Comparison of ENCODE assay signal across 34 cellular contexts in the genomic region with DNA sequence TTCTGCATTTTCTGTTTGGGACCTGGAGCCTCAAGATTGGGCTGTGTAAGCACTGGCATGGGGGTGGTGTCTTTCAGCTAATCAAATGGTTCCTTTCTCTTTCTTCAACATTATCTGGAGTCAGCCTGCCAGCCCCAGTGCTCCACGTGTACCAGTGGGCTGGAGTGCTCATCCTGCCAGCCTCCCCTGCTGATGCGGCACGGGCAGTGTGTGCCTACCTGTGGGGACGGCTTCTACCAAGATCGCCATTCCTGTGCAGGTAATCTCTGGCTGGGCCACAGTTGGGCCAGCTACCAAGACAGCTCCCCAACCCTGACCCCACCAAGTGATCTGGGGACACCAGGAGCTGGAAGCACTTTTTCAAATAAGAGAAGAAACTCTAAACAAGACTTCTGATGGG.
"Had no signal": no experiment of that assay in that cellular context is flagged by ENCODE, and none has a peak within 500 bp of the region (broad histone marks: within the 10 kb centered on the region; RNA-seq: fewer than 3 reads in every experiment).

No MANE protein-coding gene starts in this region.

- DNase-seq: Karpas-422, Kasumi-1, KG1, MG63, MM.1S, MV-4-11, NCI-H1048, NCI-H1092, NCI-H1092 treated with DMSO at 0.1 percent for 48 hours, NCI-H1105 treated with DMSO at 0.1 percent for 48 hours, NCI-H1417, NCI-H1417 treated with DMSO at 0.1 percent for 48 hours, NCI-H1436, NCI-H1436 treated with DMSO at 0.1 percent for 48 hours, NCI-H146, NCI-H1694, NCI-H1694 treated with DMSO at 0.1 percent for 48 hours, NCI-H187, NCI-H187 treated with DMSO at 0.1 percent for 48 hours, NCI-H1930, NCI-H2029, NCI-H2029 treated with DMSO at 0.1 percent for 48 hours, NCI-H2081, NCI-H2081 treated with DMSO at 0.1 percent for 48 hours, NCI-H2107, NCI-H2171, NCI-H2171 treated with DMSO at 0.1 percent for 48 hours, NCI-H2227 treated with DMSO at 0.1 percent for 48 hours, NCI-H226, NCI-H345, NCI-H446, NCI-H446 treated with DMSO at 0.1 percent for 48 hours, NCI-H510A had no signal

- H3K9me3 ChIP-seq: MG63 had no signal

- H3K9ac ChIP-seq: KMS-11 had no signal

- H3K36me3 ChIP-seq: MG63 had no signal

- H3K27ac ChIP-seq: KMS-11 had no signal

- H3K4me2 ChIP-seq: KMS-11 had no signal

- H3K27me3 ChIP-seq: MG63 had no signal

- H3K4me3 ChIP-seq: MG63 had no signal
